Comparison of ENCODE assay signal across 11 cellular contexts in genomic region chr2:226002438-226002837, GRCh38.
DNase-seq lines count a peak whose midpoint lies in the region; ATAC-seq and TF ChIP-seq lines count a peak whose summit lies in the region.
"Had no signal": no experiment of that assay in that cellular context is flagged by ENCODE, and none has a peak within 500 bp of the region (broad histone marks: within the 10 kb centered on the region; RNA-seq: fewer than 3 reads in every experiment).

No MANE protein-coding gene starts in this region.

- no peak overlapping the region for H3K27ac Mint-ChIP-seq in mesothelial cell of epicardium
- H3K27ac Mint-ChIP-seq: activated naive CD8-positive, alpha-beta T cell; nephron had no signal

- WGBS in right lobe of liver (ENCODE audit: insufficient coverage, low coverage, low lambda C conversion rate, missing lambda C conversion rate): 41% methylated on average over 2 of the region's 2 CpGs
- 46 to 55% methylated on average over 2 of the region's 2 CpGs for whole genome bisulfite sequencing in sigmoid colon, 2 donors

- TF ChIP-seq CTCF in right lobe of liver (IDR thresholded peaks at IDR 0.05): no peak
- TF ChIP-seq CTCF in mesothelial cell of epicardium (IDR thresholded peaks at IDR 0.05; ENCODE audit: unreplicated experiment): no peak
- TF ChIP-seq CTCF in sigmoid colon (IDR thresholded peaks at IDR 0.05): no peak

- no peaks in the 10 kb centered on the region for H3K27me3 ChIP-seq in right lobe of liver
- no peaks in the 10 kb centered on the region for H3K27me3 ChIP-seq in sigmoid colon
- H3K27me3 ChIP-seq: tibial artery had no signal

- no peaks in the 10 kb centered on the region for H3K36me3 ChIP-seq in right lobe of liver
- no peaks in the 10 kb centered on the region for H3K36me3 ChIP-seq in sigmoid colon
- H3K36me3 ChIP-seq: tibial artery had no signal

- intact Hi-C loops in right lobe of liver (cut with DNase I): no loop called here
- intact Hi-C loops in sigmoid colon (cut with DNase I): no loop called here

- H3K27me3 Mint-ChIP-seq in mesothelial cell of epicardium (ENCODE audit: low read depth): no peaks in the 10 kb centered on the region
- H3K27me3 Mint-ChIP-seq: activated naive CD8-positive, alpha-beta T cell had no signal

- H3K4me1 ChIP-seq in right lobe of liver (no peaks in the 10 kb centered on the region), sigmoid colon (no peaks in the 10 kb centered on the region)

- no peak overlapping the region for H3K4me3 Mint-ChIP-seq in mesothelial cell of epicardium
- H3K4me3 Mint-ChIP-seq: activated naive CD8-positive, alpha-beta T cell; nephron had no signal

- H3K9me3 Mint-ChIP-seq in mesothelial cell of epicardium: peaks cover 6% of the 10 kb centered on the region
- H3K9me3 Mint-ChIP-seq: nephron had no signal

- H3K9me3 ChIP-seq in right lobe of liver: no peaks in the 10 kb centered on the region
- H3K9me3 ChIP-seq in sigmoid colon: no peaks in the 10 kb centered on the region
- H3K9me3 ChIP-seq: tibial artery had no signal

- H3K4me3 ChIP-seq in right lobe of liver (no peak overlapping the region), sigmoid colon (no peak overlapping the region)
- H3K4me3 ChIP-seq: tibial artery had no signal

- peaks cover 3% of the 10 kb centered on the region for H3K4me1 Mint-ChIP-seq in mesothelial cell of epicardium
- H3K4me1 Mint-ChIP-seq: nephron had no signal

- H3K27ac ChIP-seq in right lobe of liver: no peak overlapping the region
- H3K27ac ChIP-seq in sigmoid colon: no peak overlapping the region

- ATAC-seq in HG03439 (IDR thresholded peaks at IDR 0.05; ENCODE audit: unreplicated experiment) (peak; percentile 58), right lobe of liver (peak; percentile 32 to 74 (median 54)), HG02840 (IDR thresholded peaks at IDR 0.05; ENCODE audit: low FRiP score, unreplicated experiment) (no peak)

- no peaks in the 10 kb centered on the region for H3K36me3 Mint-ChIP-seq in mesothelial cell of epicardium
- H3K36me3 Mint-ChIP-seq: activated naive CD8-positive, alpha-beta T cell had no signal

- DNase-seq in Daoy (ENCODE audit: low read depth) (peak; percentile 72), amniotic stem cell (lab: John Stamatoyannopoulos, UW) (peak; percentile 57), right lobe of liver (no peak), mesothelial cell of epicardium (ENCODE audit: low spot score in 2 of 2, unreplicated experiment in 2 of 2) (no peak), sigmoid colon (no peak), NCI-H2196 (lab: John Stamatoyannopoulos, UW; ENCODE audit: unreplicated experiment) (no peak)

- no peak for TF ChIP-seq EP300 in sigmoid colon (IDR thresholded peaks at IDR 0.05)

- TF ChIP-seq POLR2A in right lobe of liver (IDR thresholded peaks at IDR 0.05) (no peak), sigmoid colon (IDR thresholded peaks at IDR 0.05) (no peak)

Comparison
In these comparisons a context has a peak if more than half of its experiments do, and no peak if none do; other contexts are left out.
1. DNase-seq: peak in Daoy (single experiment) and amniotic stem cell (single experiment); none in right lobe of liver (0 of 3), mesothelial cell of epicardium (0 of 2), sigmoid colon (single experiment) and NCI-H2196 (single experiment).